1 cellular context compared by ENCODE assay signal in genomic region chr1:201568258-201568657, GRCh38.
TF ChIP-seq lines count a peak whose summit lies in the region.

No MANE protein-coding gene starts in this region.

TF ChIP-seq in K562, 482 proteins besides CTCF, POLR2A, EP300 and RAD21 (continued from another document and continues in another):
- no peak for TF ChIP-seq REST (CRISPR knock-in tag; IDR thresholded peaks at IDR 0.05; ENCODE audit: low read depth)
- TF ChIP-seq NR3C1 (CRISPR knock-in tag; IDR thresholded peaks at IDR 0.05) = no peak
- TF ChIP-seq ARNT (IDR thresholded peaks at IDR 0.05) = no peak
- 0 out of 2 replicates have a peak, but pooled peaks have one; percentile 16 for TF ChIP-seq HOMEZ (CRISPR knock-in tag; IDR thresholded peaks at IDR 0.05)
- TF ChIP-seq ILK (tag; IDR thresholded peaks at IDR 0.05; ENCODE audit: borderline replicate concordance, low read depth) = no peak
- TF ChIP-seq PHF8 (IDR thresholded peaks at IDR 0.05; ENCODE audit: borderline replicate concordance, low read length) = no peak
- no peak for TF ChIP-seq GTF2B (IDR thresholded peaks at IDR 0.05; ENCODE audit: extremely low read depth, insufficient read length)
- no peak for TF ChIP-seq ZBTB2 (IDR thresholded peaks at IDR 0.05)
- no peak for TF ChIP-seq ELK1 (CRISPR knock-in tag; IDR thresholded peaks at IDR 0.05)
- TF ChIP-seq ZNF586 (CRISPR knock-in tag; conservative IDR thresholded peaks at IDR 0.05) = 0 out of 2 replicates have a peak, but pooled peaks have one; percentile 13
- no peak for TF ChIP-seq CBX8 (IDR thresholded peaks at IDR 0.05; ENCODE audit: borderline replicate concordance, extremely low read depth, low read depth, low read length, poor library complexity, severe bottlenecking)
- no peak for TF ChIP-seq TOE1 (IDR thresholded peaks at IDR 0.05; ENCODE audit: borderline replicate concordance)
- TF ChIP-seq TOE1 (CRISPR knock-in tag; IDR thresholded peaks at IDR 0.05; ENCODE audit: borderline replicate concordance, low read depth) = no peak
- TF ChIP-seq SP1 (CRISPR knock-in tag; IDR thresholded peaks at IDR 0.05) = no peak
- no peak for TF ChIP-seq NCOA4 (IDR thresholded peaks at IDR 0.05; ENCODE audit: partially characterized antibody)
- no peak for TF ChIP-seq FOS (IDR thresholded peaks at IDR 0.05; ENCODE audit: extremely low read depth, insufficient read length)
- no peak for TF ChIP-seq CTBP1 (IDR thresholded peaks at IDR 0.05; ENCODE audit: borderline replicate concordance)
- TF ChIP-seq KDM4B (IDR thresholded peaks at IDR 0.05; ENCODE audit: borderline replicate concordance in 2 of 2, low read depth in 1 of 2) = no peak
- TF ChIP-seq PHF21A (IDR thresholded peaks at IDR 0.05; ENCODE audit: borderline replicate concordance, low read depth) = no peak
- no peak for TF ChIP-seq DEAF1 (CRISPR knock-in tag; IDR thresholded peaks at IDR 0.05)
- no peak for TF ChIP-seq FOXA1 (IDR thresholded peaks at IDR 0.05; ENCODE audit: borderline replicate concordance)
- no peak for TF ChIP-seq KDM2B (CRISPR knock-in tag; IDR thresholded peaks at IDR 0.05)
- TF ChIP-seq CHD4 (IDR thresholded peaks at IDR 0.05; ENCODE audit: insufficient read depth, insufficient replicate concordance, low read depth, low read length, poor library complexity, severe bottlenecking) = no peak
- no peak for TF ChIP-seq RUNX1 (IDR thresholded peaks at IDR 0.05; ENCODE audit: low read depth)
- no peak for TF ChIP-seq SREBF1 (IDR thresholded peaks at IDR 0.05; ENCODE audit: borderline replicate concordance, low read depth, low read length)
- no peak for TF ChIP-seq KLF1 (tag; IDR thresholded peaks at IDR 0.05)
- no peak for TF ChIP-seq SOX6 (IDR thresholded peaks at IDR 0.05)
- 0 out of 2 replicates have a peak, but pooled peaks have one; percentile 26 for TF ChIP-seq RREB1 (CRISPR knock-in tag; IDR thresholded peaks at IDR 0.05)
- no peak for TF ChIP-seq ZNF124 (CRISPR knock-in tag; IDR thresholded peaks at IDR 0.05)
- TF ChIP-seq SMAD4 (CRISPR knock-in tag; conservative IDR thresholded peaks at IDR 0.05) = 0 out of 2 replicates have a peak, but pooled peaks have one; percentile 1
- TF ChIP-seq ZSCAN32 (CRISPR knock-in tag; IDR thresholded peaks at IDR 0.05) = peak; percentile 8; the same call in 1 of the 2 replicates
- peak; percentile 68; the same call in 1 of the 2 replicates for TF ChIP-seq ZNF311 (CRISPR knock-in tag; IDR thresholded peaks at IDR 0.05)
- no peak for TF ChIP-seq ZNF639 (CRISPR knock-in tag; conservative IDR thresholded peaks at IDR 0.05 in 1 of 2, IDR thresholded peaks at IDR 0.05 in 1 of 2)
- TF ChIP-seq ARID3A (IDR thresholded peaks at IDR 0.05; ENCODE audit: borderline replicate concordance, low read depth, low read length) = no peak
- no peak for TF ChIP-seq ZNF146 (CRISPR knock-in tag; IDR thresholded peaks at IDR 0.05; ENCODE audit: unreplicated experiment)
- no peak for TF ChIP-seq KAT8 (IDR thresholded peaks at IDR 0.05; ENCODE audit: low read depth)
- no peak for TF ChIP-seq EHMT2 (IDR thresholded peaks at IDR 0.05)
- TF ChIP-seq ARID3B (CRISPR knock-in tag; IDR thresholded peaks at IDR 0.05; ENCODE audit: borderline replicate concordance) = 0 out of 2 replicates have a peak, but pooled peaks have one; percentile 13
